In the genomic region with DNA sequence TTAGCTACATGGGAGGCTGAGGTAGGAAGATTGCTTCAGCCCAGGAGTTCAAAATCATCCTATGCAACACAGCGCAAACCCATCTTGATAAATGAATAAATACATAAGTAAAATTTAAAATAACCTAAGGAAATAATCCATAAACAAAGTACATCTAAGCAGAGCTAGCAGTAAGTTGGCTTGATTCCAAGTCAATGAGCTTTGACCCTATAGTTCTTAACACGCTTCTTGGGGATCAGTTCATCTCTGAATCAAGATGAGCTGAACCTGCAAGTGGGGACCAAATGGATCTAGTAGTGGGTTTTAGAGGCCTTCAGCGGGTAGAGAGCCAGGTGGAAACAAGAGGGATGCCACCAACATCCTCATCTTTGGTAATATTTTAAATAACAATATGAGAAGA, we compare ENCODE assay signal across 36 cellular contexts.
"Had no signal": no experiment of that assay in that cellular context is flagged by ENCODE, and none has a peak within 500 bp of the region (broad histone marks: within the 10 kb centered on the region; RNA-seq: fewer than 3 reads in every experiment).

No MANE protein-coding gene starts in this region.

- H3K27ac ChIP-seq: KMS-11 had no signal

- DNase-seq: Karpas-422, Kasumi-1, KG1, MG63, MM.1S, MV-4-11, NCI-H1048, NCI-H1092, NCI-H1092 treated with DMSO at 0.1 percent for 48 hours, NCI-H1105, NCI-H1105 treated with DMSO at 0.1 percent for 48 hours, NCI-H1417, NCI-H1417 treated with DMSO at 0.1 percent for 48 hours, NCI-H1436, NCI-H1436 treated with DMSO at 0.1 percent for 48 hours, NCI-H146, NCI-H1694, NCI-H1694 treated with DMSO at 0.1 percent for 48 hours, NCI-H187, NCI-H187 treated with DMSO at 0.1 percent for 48 hours, NCI-H1930, NCI-H2029, NCI-H2029 treated with DMSO at 0.1 percent for 48 hours, NCI-H2081, NCI-H2081 treated with DMSO at 0.1 percent for 48 hours, NCI-H2107, NCI-H2171, NCI-H2171 treated with DMSO at 0.1 percent for 48 hours, NCI-H2227 treated with DMSO at 0.1 percent for 48 hours, NCI-H226, NCI-H345, NCI-H446, NCI-H446 treated with DMSO at 0.1 percent for 48 hours, NCI-H510A, NCI-H510A treated with DMSO at 0.1 percent for 48 hours had no signal

- H3K4me2 ChIP-seq: KMS-11 had no signal

- H3K9me3 ChIP-seq: MG63 had no signal

- H3K27me3 ChIP-seq: MG63 had no signal

- H3K9ac ChIP-seq: KMS-11 had no signal

- H3K4me3 ChIP-seq: MG63 had no signal

- H3K36me3 ChIP-seq: MG63 had no signal
